In genomic region chr1:27598902-27599528, GRCh38 we compare ENCODE assay signal across 7 cellular contexts. TPM values are rescaled to one million over a fixed set of nuclear protein-coding genes. Genes with fewer than 3 reads are reported as not detected.
DNase-seq lines count a peak whose midpoint lies in the region; ATAC-seq and TF ChIP-seq lines count a peak whose summit lies in the region.

No MANE protein-coding gene starts in this region.

- peak overlapping the region; percentile 67 for H4K8ac ChIP-seq in mesenchymal stem cell (ENCODE audit: low read length)

- H2BK12ac ChIP-seq in mesenchymal stem cell (ENCODE audit: low read length in 2 of 2), result peak overlapping the region; percentile 68 to 81

- H3K4me3 ChIP-seq in HUES6 (ENCODE audit: low read depth, low read length), result peak overlapping the region; percentile 44; the same call in 1 of the 2 replicates
- H3K4me3 ChIP-seq in mesenchymal stem cell (ENCODE audit: insufficient read depth in 1 of 2, low read depth in 1 of 2, low read length in 2 of 2), result peak overlapping the region in 1 of 2 experiments; percentile 35

- peak overlapping the region; percentile 40 to 97 for H3K18ac ChIP-seq in mesenchymal stem cell (ENCODE audit: low read depth in 1 of 2, low read length in 2 of 2)

- peak overlapping the region in 1 of 2 experiments; percentile 74 for H3K23ac ChIP-seq in mesenchymal stem cell (ENCODE audit: low read length in 2 of 2)

- peak overlapping the region; percentile 96 for H4K91ac ChIP-seq in mesenchymal stem cell (ENCODE audit: low read length)

- H3K9me3 Mint-ChIP-seq in central memory CD8-positive, alpha-beta T cell, result no peaks in the 10 kb centered on the region
- no peaks in the 10 kb centered on the region for H3K9me3 Mint-ChIP-seq in stimulated activated naive CD8-positive, alpha-beta T cell treated with anti-CD3 and anti-CD28 coated beads, Interleukin-15, Interleukin-2, amounts not matched to agents 100 ng/mL and 50 ng/mL, for 24 hours

- peaks cover 7% of the 10 kb centered on the region for H3K36me3 Mint-ChIP-seq in central memory CD8-positive, alpha-beta T cell (ENCODE audit: insufficient read depth)
- no peaks in the 10 kb centered on the region for H3K36me3 Mint-ChIP-seq in stimulated activated naive CD8-positive, alpha-beta T cell treated with anti-CD3 and anti-CD28 coated beads, Interleukin-15, Interleukin-2, amounts not matched to agents 100 ng/mL and 50 ng/mL, for 24 hours (ENCODE audit: low read depth)

- H3K27me3 ChIP-seq in HUES6 (ENCODE audit: control insufficient read depth, insufficient read depth, low read length) (no peaks in the 10 kb centered on the region), mesenchymal stem cell (ENCODE audit: control insufficient read depth in 1 of 2, insufficient read depth in 1 of 2, low read length in 2 of 2) (no peaks in the 10 kb centered on the region)

- H3K79me1 ChIP-seq in mesenchymal stem cell (replicated peaks; ENCODE audit: low read length, poor library complexity, severe bottlenecking), result peaks cover 12% of the 10 kb centered on the region

- H3K36me3 ChIP-seq in HUES6 (ENCODE audit: control insufficient read depth, insufficient read depth, low read length) (no peaks in the 10 kb centered on the region), mesenchymal stem cell (ENCODE audit: control insufficient read depth in 1 of 2, insufficient read depth in 2 of 2, low read depth in 1 of 2, low read length in 2 of 2) (peaks cover 10 to 21% of the 10 kb centered on the region in 2 experiments)

- no peaks in the 10 kb centered on the region for H3K9me3 ChIP-seq in HUES6 (ENCODE audit: control insufficient read depth, insufficient read depth, low read depth, low read length)
- H3K9me3 ChIP-seq in mesenchymal stem cell (ENCODE audit: control insufficient read depth, low read length), result no peaks in the 10 kb centered on the region

- no peak overlapping the region for H2BK5ac ChIP-seq in mesenchymal stem cell (ENCODE audit: low read depth, low read length, poor library complexity, severe bottlenecking)

- peak overlapping the region; percentile 74 for H2BK120ac ChIP-seq in mesenchymal stem cell (ENCODE audit: low read depth, low read length)

- WGBS in mesenchymal stem cell, result under 1% methylated on average over 6 of the region's 6 CpGs

- peak overlapping the region; percentile 88 for H2AK5ac ChIP-seq in mesenchymal stem cell (ENCODE audit: low read length, severe bottlenecking)

- peak; percentile 58 for ATAC-seq in SK-N-SH treated with all-trans-retinoic acid at 6 μM for 48 hours
- no peak for ATAC-seq in central memory CD8-positive, alpha-beta T cell (replicated peaks; ENCODE audit: extremely low read depth, poor library complexity, severe bottlenecking)

- H3K27ac Mint-ChIP-seq in central memory CD8-positive, alpha-beta T cell (ENCODE audit: low read depth), result peak overlapping the region; percentile 82
- H3K27ac Mint-ChIP-seq in stimulated activated naive CD8-positive, alpha-beta T cell treated with anti-CD3 and anti-CD28 coated beads, Interleukin-15, Interleukin-2, amounts not matched to agents 100 ng/mL and 50 ng/mL, for 24 hours, result peak overlapping the region; percentile 71

- peak overlapping the region; percentile 85 for H2BK15ac ChIP-seq in mesenchymal stem cell (ENCODE audit: low read depth, poor library complexity, severe bottlenecking)

- peak overlapping the region in 1 of 2 experiments; percentile 80 for H3K14ac ChIP-seq in mesenchymal stem cell (ENCODE audit: low read length in 2 of 2)

- H3K4ac ChIP-seq in mesenchymal stem cell (ENCODE audit: low read depth in 1 of 2, low read length in 2 of 2), result peak overlapping the region; percentile 19 to 96

- peaks cover 75% of the 10 kb centered on the region for H3K4me1 ChIP-seq in HUES6 (ENCODE audit: control insufficient read depth, insufficient read depth, low read length)
- peaks cover 77% of the 10 kb centered on the region for H3K4me1 ChIP-seq in mesenchymal stem cell (ENCODE audit: control insufficient read depth, insufficient read depth, low read depth, low read length)

- no peak for DNase-seq in central memory CD8-positive, alpha-beta T cell (ENCODE audit: low spot score in 2 of 2)
- peak; percentile 93 for DNase-seq in mesenchymal stem cell
- DNase-seq in foreskin melanocyte, result no peak
- no peak for DNase-seq in superior temporal gyrus (ENCODE audit: extremely low spot score)

- no peak overlapping the region for H3K4me3 Mint-ChIP-seq in central memory CD8-positive, alpha-beta T cell
- peak overlapping the region; percentile 14 for H3K4me3 Mint-ChIP-seq in stimulated activated naive CD8-positive, alpha-beta T cell treated with anti-CD3 and anti-CD28 coated beads, Interleukin-15, Interleukin-2, amounts not matched to agents 100 ng/mL and 50 ng/mL, for 24 hours

- H3K27ac ChIP-seq in HUES6 (ENCODE audit: low read depth, low read length) (no peak overlapping the region), mesenchymal stem cell (ENCODE audit: low read length, poor library complexity, severe bottlenecking) (peak overlapping the region; percentile 46)

- no peak overlapping the region for H3K9ac ChIP-seq in HUES6 (ENCODE audit: low read length)
- H3K9ac ChIP-seq in mesenchymal stem cell (ENCODE audit: low read length), result peak overlapping the region; percentile 67

- H3K27me3 Mint-ChIP-seq in central memory CD8-positive, alpha-beta T cell, result no peaks in the 10 kb centered on the region
- no peaks in the 10 kb centered on the region for H3K27me3 Mint-ChIP-seq in stimulated activated naive CD8-positive, alpha-beta T cell treated with anti-CD3 and anti-CD28 coated beads, Interleukin-15, Interleukin-2, amounts not matched to agents 100 ng/mL and 50 ng/mL, for 24 hours

- H3K4me2 ChIP-seq in mesenchymal stem cell (ENCODE audit: low read length, poor library complexity, severe bottlenecking), result peak overlapping the region; percentile 12

- H2AFZ ChIP-seq in mesenchymal stem cell (ENCODE audit: low read depth, low read length), result no peak overlapping the region

- H3K4me1 Mint-ChIP-seq in central memory CD8-positive, alpha-beta T cell, result peaks cover 25% of the 10 kb centered on the region
- peaks cover 7% of the 10 kb centered on the region for H3K4me1 Mint-ChIP-seq in stimulated activated naive CD8-positive, alpha-beta T cell treated with anti-CD3 and anti-CD28 coated beads, Interleukin-15, Interleukin-2, amounts not matched to agents 100 ng/mL and 50 ng/mL, for 24 hours (ENCODE audit: low read depth)

TF ChIP-seq in SK-N-SH treated with all-trans-retinoic acid at 6 μM for 48 hours, 23 proteins besides CTCF, POLR2A, EP300 and RAD21:
- TF ChIP-seq TSHZ2 (CRISPR knock-in tag; IDR thresholded peaks at IDR 0.05) (no peak), PATZ1 (CRISPR knock-in tag; IDR thresholded peaks at IDR 0.05; ENCODE audit: borderline replicate concordance) (peak; percentile 94)

RNA-seq across cellular contexts. Expression of gene AHDC1, which starts 4.9 kb away (rescaled TPM):
- 27.0 TPM for polyA plus RNA-seq in mesenchymal stem cell (2013, experiment 1 of 2)
- 24.1 TPM for polyA plus RNA-seq in mesenchymal stem cell (2013, experiment 2 of 2)

RNA-seq across cellular contexts. Expression of gene FGR, which starts 36.0 kb away (rescaled TPM):
- 0.04 TPM for polyA plus RNA-seq in mesenchymal stem cell (2013, experiment 1 of 2)
- 0.03 TPM for polyA plus RNA-seq in mesenchymal stem cell (2013, experiment 2 of 2)
